Comparison of ENCODE assay signal across 1 cellular context in genomic region chr6:98824163-98824906, GRCh38.
A peak's percentile ranks its signal among the peaks of the same experiment; 100 is the strongest.
TF ChIP-seq lines count a peak whose summit lies in the region.

No MANE protein-coding gene starts in this region.

TF ChIP-seq in HEK293, 187 proteins besides CTCF, POLR2A, EP300 and RAD21 (continued from another document and continues in another):
- TF ChIP-seq PRDM2 (tag by site-specific recombination; IDR thresholded peaks at IDR 0.05; ENCODE audit: borderline replicate concordance) (no peak), ZNF140 (tag by site-specific recombination; IDR thresholded peaks at IDR 0.05) (no peak), ZNF211 (tag by site-specific recombination; IDR thresholded peaks at IDR 0.05; ENCODE audit: low read depth) (no peak), ZNF221 (tag by site-specific recombination; IDR thresholded peaks at IDR 0.05; ENCODE audit: borderline replicate concordance) (no peak), ZNF660 (tag by site-specific recombination; IDR thresholded peaks at IDR 0.05) (peak; percentile 4; the same call in 1 of the 2 replicates), ZNF19 (tag by site-specific recombination; IDR thresholded peaks at IDR 0.05; ENCODE audit: low read depth) (no peak), ZNF48 (tag by site-specific recombination; IDR thresholded peaks at IDR 0.05) (no peak), ZNF560 (tag by site-specific recombination; IDR thresholded peaks at IDR 0.05; ENCODE audit: borderline replicate concordance) (no peak), ZNF202 (tag by site-specific recombination; IDR thresholded peaks at IDR 0.05; ENCODE audit: borderline replicate concordance) (no peak), ZBTB21 (tag by site-specific recombination; IDR thresholded peaks at IDR 0.05) (no peak), ZNF155 (tag by site-specific recombination; IDR thresholded peaks at IDR 0.05) (no peak), ZNF501 (tag by site-specific recombination; IDR thresholded peaks at IDR 0.05) (0 out of 2 replicates have a peak, but pooled peaks have one; percentile 23), ZNF398 (tag by site-specific recombination; IDR thresholded peaks at IDR 0.05) (peak; percentile 75), ZNF521 (tag by site-specific recombination; IDR thresholded peaks at IDR 0.05) (no peak), REST (tag by site-specific recombination; IDR thresholded peaks at IDR 0.05) (no peak), ZNF266 (tag by site-specific recombination; IDR thresholded peaks at IDR 0.05; ENCODE audit: low read depth) (no peak), REPIN1 (tag by site-specific recombination; IDR thresholded peaks at IDR 0.05; ENCODE audit: low read depth) (no peak), ZNF2 (tag by site-specific recombination; IDR thresholded peaks at IDR 0.05) (no peak), TCF7L2 (IDR thresholded peaks at IDR 0.05; ENCODE audit: borderline replicate concordance, low read depth, low read length) (peak; percentile 60; the same call in 1 of the 2 replicates), ZNF571 (tag by site-specific recombination; IDR thresholded peaks at IDR 0.05) (no peak), ZBTB26 (tag by site-specific recombination; optimal IDR thresholded peaks at IDR 0.05) (peak; percentile 71), ZNF558 (tag by site-specific recombination; IDR thresholded peaks at IDR 0.05) (no peak), SCRT1 (tag by site-specific recombination; IDR thresholded peaks at IDR 0.05; ENCODE audit: borderline replicate concordance) (no peak), ZNF654 (tag by site-specific recombination; IDR thresholded peaks at IDR 0.05; ENCODE audit: low read depth) (no peak), ZNF157 (tag by site-specific recombination; IDR thresholded peaks at IDR 0.05) (no peak), ZNF138 (tag by site-specific recombination; IDR thresholded peaks at IDR 0.05; ENCODE audit: borderline replicate concordance) (no peak), ZNF518A (tag by site-specific recombination; conservative IDR thresholded peaks at IDR 0.05; ENCODE audit: low read depth) (no peak), ZNF837 (tag by site-specific recombination; IDR thresholded peaks at IDR 0.05) (no peak), ZNF10 (tag by site-specific recombination; IDR thresholded peaks at IDR 0.05) (no peak), SP7 (tag by site-specific recombination; IDR thresholded peaks at IDR 0.05) (peak; percentile 52; the same call in 1 of the 2 replicates), TRIM28 (IDR thresholded peaks at IDR 0.05; ENCODE audit: borderline replicate concordance, low read length) (peak; percentile 65; the same call in 1 of the 2 replicates), ZNF175 (tag by site-specific recombination; IDR thresholded peaks at IDR 0.05) (no peak), ZNF366 (tag by site-specific recombination; conservative IDR thresholded peaks at IDR 0.05) (peak; percentile 72), OSR2 (tag by site-specific recombination; IDR thresholded peaks at IDR 0.05) (no peak), ZNF510 (tag by site-specific recombination; IDR thresholded peaks at IDR 0.05; ENCODE audit: insufficient replicate concordance) (no peak)
- TF ChIP-seq, protein P1, sequence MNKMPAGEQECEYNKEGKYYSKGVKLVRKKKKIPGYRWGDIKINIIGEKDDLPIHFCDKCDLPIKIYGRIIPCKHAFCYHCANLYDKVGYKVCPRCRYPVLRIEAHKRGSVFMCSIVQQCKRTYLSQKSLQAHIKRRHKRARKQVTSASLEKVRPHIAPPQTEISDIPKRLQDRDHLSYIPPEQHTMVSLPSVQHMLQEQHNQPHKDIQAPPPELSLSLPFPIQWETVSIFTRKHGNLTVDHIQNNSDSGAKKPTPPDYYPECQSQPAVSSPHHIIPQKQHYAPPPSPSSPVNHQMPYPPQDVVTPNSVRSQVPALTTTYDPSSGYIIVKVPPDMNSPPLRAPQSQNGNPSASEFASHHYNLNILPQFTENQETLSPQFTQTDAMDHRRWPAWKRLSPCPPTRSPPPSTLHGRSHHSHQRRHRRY (tag by site-specific recombination; IDR thresholded peaks at IDR 0.05), result no peak
- TF ChIP-seq, protein P2, sequence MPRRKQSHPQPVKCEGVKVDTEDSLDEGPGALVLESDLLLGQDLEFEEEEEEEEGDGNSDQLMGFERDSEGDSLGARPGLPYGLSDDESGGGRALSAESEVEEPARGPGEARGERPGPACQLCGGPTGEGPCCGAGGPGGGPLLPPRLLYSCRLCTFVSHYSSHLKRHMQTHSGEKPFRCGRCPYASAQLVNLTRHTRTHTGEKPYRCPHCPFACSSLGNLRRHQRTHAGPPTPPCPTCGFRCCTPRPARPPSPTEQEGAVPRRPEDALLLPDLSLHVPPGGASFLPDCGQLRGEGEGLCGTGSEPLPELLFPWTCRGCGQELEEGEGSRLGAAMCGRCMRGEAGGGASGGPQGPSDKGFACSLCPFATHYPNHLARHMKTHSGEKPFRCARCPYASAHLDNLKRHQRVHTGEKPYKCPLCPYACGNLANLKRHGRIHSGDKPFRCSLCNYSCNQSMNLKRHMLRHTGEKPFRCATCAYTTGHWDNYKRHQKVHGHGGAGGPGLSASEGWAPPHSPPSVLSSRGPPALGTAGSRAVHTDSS (tag by site-specific recombination; IDR thresholded peaks at IDR 0.05), result no peak
- TF ChIP-seq, protein P3, sequence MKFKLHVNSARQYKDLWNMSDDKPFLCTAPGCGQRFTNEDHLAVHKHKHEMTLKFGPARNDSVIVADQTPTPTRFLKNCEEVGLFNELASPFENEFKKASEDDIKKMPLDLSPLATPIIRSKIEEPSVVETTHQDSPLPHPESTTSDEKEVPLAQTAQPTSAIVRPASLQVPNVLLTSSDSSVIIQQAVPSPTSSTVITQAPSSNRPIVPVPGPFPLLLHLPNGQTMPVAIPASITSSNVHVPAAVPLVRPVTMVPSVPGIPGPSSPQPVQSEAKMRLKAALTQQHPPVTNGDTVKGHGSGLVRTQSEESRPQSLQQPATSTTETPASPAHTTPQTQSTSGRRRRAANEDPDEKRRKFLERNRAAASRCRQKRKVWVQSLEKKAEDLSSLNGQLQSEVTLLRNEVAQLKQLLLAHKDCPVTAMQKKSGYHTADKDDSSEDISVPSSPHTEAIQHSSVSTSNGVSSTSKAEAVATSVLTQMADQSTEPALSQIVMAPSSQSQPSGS (tag by site-specific recombination; IDR thresholded peaks at IDR 0.05; ENCODE audit: low read depth), result no peak
